Comparison of ENCODE assay signal across 2 cellular contexts in the genomic region with DNA sequence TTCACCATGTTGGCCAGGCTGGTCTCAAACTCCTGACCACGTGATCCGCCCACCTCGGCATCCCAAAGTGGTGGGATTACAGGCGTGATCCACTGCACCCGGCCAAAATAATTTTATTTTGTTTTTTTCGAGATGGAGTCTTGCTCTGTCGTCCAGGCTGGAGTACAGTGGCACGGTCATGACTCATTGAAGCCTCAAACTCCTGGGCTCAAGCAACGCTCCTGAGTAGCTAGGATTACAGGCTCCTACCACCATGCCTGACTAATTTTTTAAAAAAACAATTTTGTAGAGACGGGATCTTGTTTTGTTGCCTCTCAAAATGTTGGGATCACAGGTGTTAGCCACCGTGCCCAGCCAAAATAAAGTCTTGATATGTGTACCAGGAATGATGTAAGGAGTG.
TF ChIP-seq lines count a peak whose summit lies in the region.

No MANE protein-coding gene starts in this region.

TF ChIP-seq in HepG2, 621 proteins besides CTCF, POLR2A, EP300 and RAD21:
- TF ChIP-seq NFE2L2 (IDR thresholded peaks at IDR 0.05; ENCODE audit: low read length) (no peak), RAD51 (IDR thresholded peaks at IDR 0.05; ENCODE audit: borderline replicate concordance) (peak; percentile 16; the same call in 1 of the 2 replicates), ZNF577 (CRISPR knock-in tag; IDR thresholded peaks at IDR 0.05; ENCODE audit: borderline replicate concordance, low read depth) (no peak), KLF6 (CRISPR knock-in tag; IDR thresholded peaks at IDR 0.05) (no peak), ZNF747 (CRISPR knock-in tag; IDR thresholded peaks at IDR 0.05; ENCODE audit: borderline replicate concordance) (no peak), RORA (CRISPR knock-in tag; IDR thresholded peaks at IDR 0.05) (no peak)
- TF ChIP-seq, protein P1, sequence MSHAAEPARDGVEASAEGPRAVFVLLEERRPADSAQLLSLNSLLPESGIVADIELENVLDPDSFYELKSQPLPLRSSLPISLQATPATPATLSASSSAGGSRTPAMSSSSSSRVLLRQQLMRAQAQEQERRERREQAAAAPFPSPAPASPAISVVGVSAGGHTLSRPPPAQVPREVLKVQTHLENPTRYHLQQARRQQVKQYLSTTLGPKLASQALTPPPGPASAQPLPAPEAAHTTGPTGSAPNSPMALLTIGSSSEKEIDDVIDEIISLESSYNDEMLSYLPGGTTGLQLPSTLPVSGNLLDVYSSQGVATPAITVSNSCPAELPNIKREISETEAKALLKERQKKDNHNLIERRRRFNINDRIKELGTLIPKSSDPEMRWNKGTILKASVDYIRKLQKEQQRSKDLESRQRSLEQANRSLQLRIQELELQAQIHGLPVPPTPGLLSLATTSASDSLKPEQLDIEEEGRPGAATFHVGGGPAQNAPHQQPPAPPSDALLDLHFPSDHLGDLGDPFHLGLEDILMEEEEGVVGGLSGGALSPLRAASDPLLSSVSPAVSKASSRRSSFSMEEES (CRISPR knock-in tag; IDR thresholded peaks at IDR 0.05) = no peak
TF ChIP-seq in HepG2: peak in this region for 1.

TF ChIP-seq in SK-N-SH treated with all-trans-retinoic acid at 6 μM for 48 hours, 23 proteins besides CTCF, POLR2A, EP300 and RAD21:
- TF ChIP-seq, protein P2, sequence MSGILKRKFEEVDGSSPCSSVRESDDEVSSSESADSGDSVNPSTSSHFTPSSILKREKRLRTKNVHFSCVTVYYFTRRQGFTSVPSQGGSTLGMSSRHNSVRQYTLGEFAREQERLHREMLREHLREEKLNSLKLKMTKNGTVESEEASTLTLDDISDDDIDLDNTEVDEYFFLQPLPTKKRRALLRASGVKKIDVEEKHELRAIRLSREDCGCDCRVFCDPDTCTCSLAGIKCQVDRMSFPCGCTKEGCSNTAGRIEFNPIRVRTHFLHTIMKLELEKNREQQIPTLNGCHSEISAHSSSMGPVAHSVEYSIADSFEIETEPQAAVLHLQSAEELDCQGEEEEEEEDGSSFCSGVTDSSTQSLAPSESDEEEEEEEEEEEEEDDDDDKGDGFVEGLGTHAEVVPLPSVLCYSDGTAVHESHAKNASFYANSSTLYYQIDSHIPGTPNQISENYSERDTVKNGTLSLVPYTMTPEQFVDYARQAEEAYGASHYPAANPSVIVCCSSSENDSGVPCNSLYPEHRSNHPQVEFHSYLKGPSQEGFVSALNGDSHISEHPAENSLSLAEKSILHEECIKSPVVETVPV (CRISPR knock-in tag; IDR thresholded peaks at IDR 0.05) = no peak
- TF ChIP-seq ZNF70 (CRISPR knock-in tag; IDR thresholded peaks at IDR 0.05) (no peak), PPARA (CRISPR knock-in tag; IDR thresholded peaks at IDR 0.05; ENCODE audit: borderline replicate concordance) (no peak), ZFP3 (CRISPR knock-in tag; IDR thresholded peaks at IDR 0.05) (no peak), ESRRG (CRISPR knock-in tag; IDR thresholded peaks at IDR 0.05) (no peak), OSR1 (CRISPR knock-in tag; IDR thresholded peaks at IDR 0.05) (no peak)
- TF ChIP-seq, protein P3, sequence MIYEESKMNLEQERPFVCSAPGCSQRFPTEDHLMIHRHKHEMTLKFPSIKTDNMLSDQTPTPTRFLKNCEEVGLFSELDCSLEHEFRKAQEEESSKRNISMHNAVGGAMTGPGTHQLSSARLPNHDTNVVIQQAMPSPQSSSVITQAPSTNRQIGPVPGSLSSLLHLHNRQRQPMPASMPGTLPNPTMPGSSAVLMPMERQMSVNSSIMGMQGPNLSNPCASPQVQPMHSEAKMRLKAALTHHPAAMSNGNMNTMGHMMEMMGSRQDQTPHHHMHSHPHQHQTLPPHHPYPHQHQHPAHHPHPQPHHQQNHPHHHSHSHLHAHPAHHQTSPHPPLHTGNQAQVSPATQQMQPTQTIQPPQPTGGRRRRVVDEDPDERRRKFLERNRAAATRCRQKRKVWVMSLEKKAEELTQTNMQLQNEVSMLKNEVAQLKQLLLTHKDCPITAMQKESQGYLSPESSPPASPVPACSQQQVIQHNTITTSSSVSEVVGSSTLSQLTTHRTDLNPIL (CRISPR knock-in tag; IDR thresholded peaks at IDR 0.05; ENCODE audit: low read depth) = no peak
